14 cellular contexts compared by ENCODE assay signal in the genomic region with DNA sequence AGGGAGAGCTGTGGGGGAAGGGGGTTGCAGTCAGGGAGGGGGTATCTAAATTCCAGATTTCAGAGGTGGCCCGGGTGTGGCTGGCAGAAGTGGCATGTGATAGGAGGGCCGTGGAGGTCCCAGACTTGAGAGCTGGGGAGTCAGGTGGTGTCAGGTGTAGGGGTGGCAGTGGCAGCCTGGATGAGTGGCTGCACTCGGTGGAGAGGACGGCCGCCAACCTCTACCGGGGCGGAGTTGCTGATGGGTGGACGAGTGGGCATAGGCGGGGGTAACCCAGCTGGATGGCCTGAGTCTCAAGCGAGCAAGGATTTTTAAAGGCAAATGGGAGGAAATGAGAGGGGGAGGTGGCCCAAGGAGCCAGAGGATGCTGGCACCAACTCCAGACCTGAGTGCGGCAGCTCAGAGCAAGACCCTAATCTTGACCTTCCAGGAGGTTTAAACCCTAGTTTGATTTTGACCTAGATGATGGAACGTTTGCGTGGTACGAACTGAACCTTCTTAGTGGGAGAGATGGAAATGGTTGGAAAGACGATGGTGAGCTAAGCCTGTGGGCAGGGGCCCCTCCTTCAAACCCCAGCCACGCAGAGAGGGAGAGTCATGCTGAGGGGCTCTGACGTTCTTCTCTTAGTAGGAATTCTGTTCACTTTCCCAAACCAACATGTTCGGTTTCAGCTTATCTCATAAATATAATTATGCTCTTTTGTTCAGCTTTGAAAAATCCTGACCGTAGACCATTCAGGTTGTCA. TPM values are rescaled to one million over a fixed set of nuclear protein-coding genes. Genes with fewer than 3 reads are reported as not detected.
A peak's percentile ranks its signal among the peaks of the same experiment; 100 is the strongest.
DNase-seq lines count a peak whose midpoint lies in the region; ATAC-seq and TF ChIP-seq lines count a peak whose summit lies in the region.
"Had no signal": no experiment of that assay in that cellular context is flagged by ENCODE, and none has a peak within 500 bp of the region (broad histone marks: within the 10 kb centered on the region; RNA-seq: fewer than 3 reads in every experiment).

No MANE protein-coding gene starts in this region.

- H3K9me2 ChIP-seq in GM23248 (ENCODE audit: insufficient read depth), result no peaks in the 10 kb centered on the region

- H3K4me2 ChIP-seq in GM23248 (ENCODE audit: unreplicated experiment), result no peak overlapping the region
- H3K4me2 ChIP-seq: KMS-11 had no signal

- TF ChIP-seq CTCF in activated B cell treated with CpG ODN at 0.5 μM for 24 hours (IDR thresholded peaks at IDR 0.05), result no peak
- no peak for TF ChIP-seq CTCF in spleen (IDR thresholded peaks at IDR 0.05 in 8 of 11, conservative IDR thresholded peaks at IDR 0.05 in 3 of 11)
- TF ChIP-seq CTCF in GM13976 (IDR thresholded peaks at IDR 0.05; ENCODE audit: borderline replicate concordance, control extremely low read depth, extremely low read depth, insufficient read depth, missing control alignments), result no peak

- DNase-seq in GM23248 (no peak), activated B cell treated with CpG ODN at 0.5 μM for 24 hours (no peak), left ventricle myocardium superior (no peak), spleen (peak; percentile 71), GM19238 (ENCODE audit: insufficient read length, low spot score) (no peak), GM13976 (ENCODE audit: low spot score) (no peak), DMS 273 treated with DMSO at 0.1 percent for 48 hours (lab: John Stamatoyannopoulos, UW) (no peak)
- DNase-seq: NCI-H2107 had no signal

- H4K20me1 ChIP-seq in GM23248 (ENCODE audit: insufficient read depth), result no peaks in the 10 kb centered on the region

- H3K27ac ChIP-seq in GM23248 (peak overlapping the region; percentile 29; the same call in 1 of the 2 replicates), spleen (peak overlapping the region in 5 of 8 donors; percentile 2 to 58 (median 37))
- H3K27ac ChIP-seq: body of pancreas, KMS-11 had no signal

- WGBS in GM23248 (ENCODE audit: low coverage in 1 of 2, low lambda C conversion rate in 2 of 2, missing lambda C conversion rate in 2 of 2), 2 experiments, result 75 to 76% methylated on average over 19 of the region's 19 CpGs
- 73 to 82% (median 77%) methylated on average over 19 of the region's 19 CpGs for WGBS in spleen, 5 donors

- H3K9me3 Mint-ChIP-seq in activated B cell treated with CpG ODN at 0.5 μM for 24 hours, result no peaks in the 10 kb centered on the region
- H3K9me3 Mint-ChIP-seq: CD4-positive, CD25-positive, alpha-beta regulatory T cell; stimulated activated naive CD8-positive, alpha-beta T cell treated with anti-CD3 and anti-CD28 coated beads, Interleukin-15, amount 100 ng/mL, for 72 hours had no signal

- no peaks in the 10 kb centered on the region for H3K27me3 Mint-ChIP-seq in activated B cell treated with CpG ODN at 0.5 μM for 24 hours
- H3K27me3 Mint-ChIP-seq: activated CD4-positive, alpha-beta T cell treated with anti-CD3 and anti-CD28 coated beads for 36 hours; CD4-positive, CD25-positive, alpha-beta regulatory T cell; stimulated activated naive CD8-positive, alpha-beta T cell treated with anti-CD3 and anti-CD28 coated beads, Interleukin-15, amount 100 ng/mL, for 72 hours had no signal

- POLR2A ChIA-PET in activated B cell treated with CpG ODN at 0.5 μM for 24 hours (lab: Charles Lee), result interaction anchor here (0.6 to 2.3 kb wide), 8 partner anchors 19 to 141 kb away, joined by 3 to 14 read pairs (median 4); partner anchors contain the start of gene ULK4

- CTCF ChIA-PET in activated B cell treated with CpG ODN at 0.5 μM for 24 hours (lab: Charles Lee), result interaction anchor here (0.6 to 5.6 kb wide), 42 partner anchors 8 to 1788 kb away, joined by 3 to 59 read pairs (median 5); partner anchors contain the start of genes TRAK1 and ULK4

- H3K9me3 ChIP-seq in GM23248 (ENCODE audit: low read depth) (no peaks in the 10 kb centered on the region), spleen (no peaks in the 10 kb centered on the region)
- H3K9me3 ChIP-seq: body of pancreas had no signal

- H3K4me1 ChIP-seq in GM23248 (ENCODE audit: insufficient read depth) (peaks cover 57% of the 10 kb centered on the region), spleen (peaks cover 5 to 77% (median 50%) of the 10 kb centered on the region in 6 donors)

- no peak overlapping the region for H3K4me3 Mint-ChIP-seq in activated B cell treated with CpG ODN at 0.5 μM for 24 hours
- H3K4me3 Mint-ChIP-seq: activated CD4-positive, alpha-beta T cell treated with anti-CD3 and anti-CD28 coated beads for 36 hours; CD4-positive, CD25-positive, alpha-beta regulatory T cell; stimulated activated naive CD8-positive, alpha-beta T cell treated with anti-CD3 and anti-CD28 coated beads, Interleukin-15, amount 100 ng/mL, for 72 hours had no signal

- no peak for ATAC-seq in activated B cell treated with CpG ODN at 0.5 μM for 24 hours (ENCODE audit: low read depth)
- peak; percentile 10 for ATAC-seq in left ventricle myocardium superior
- no peak for ATAC-seq in HG02678 (IDR thresholded peaks at IDR 0.05; ENCODE audit: unreplicated experiment)

- peaks cover 57% of the 10 kb centered on the region for H3F3A ChIP-seq in GM23248 (ENCODE audit: insufficient read depth)

- in situ Hi-C loops in GM23248 (cut with MboI), result no loop called here
- in situ Hi-C loops in GM13976 (cut with MboI; ENCODE audit: low sequenced_read_pairs, unreplicated experiment), result loop anchor here (10.0 kb wide), 1 partner anchor 194 kb away; no protein-coding TSS in a partner anchor

- peaks cover 53% of the 10 kb centered on the region for H3K4me1 Mint-ChIP-seq in activated B cell treated with CpG ODN at 0.5 μM for 24 hours

- intact Hi-C loops in activated B cell treated with CpG ODN at 0.5 μM for 24 hours (cut with micrococcal nuclease) (loop anchor here (1.0 to 10.0 kb wide), 3 partner anchors 86 to 1774 kb away; no protein-coding TSS in a partner anchor), left ventricle myocardium superior (cut with micrococcal nuclease) (loop anchor here (10.0 kb wide), 1 partner anchor 84 kb away; no protein-coding TSS in a partner anchor), spleen (cut with DNase I; ENCODE audit: low total_unique reads) (loop anchor here (2.0 kb wide), 1 partner anchor 204 kb away; no protein-coding TSS in a partner anchor)

- H3K36me3 ChIP-seq in GM23248 (ENCODE audit: low read depth) (peaks cover 4% of the 10 kb centered on the region; the same call in 1 of the 2 replicates), spleen (peaks cover 0 to 21% (median 8%) of the 10 kb centered on the region in 6 donors)

- H3K9ac ChIP-seq in GM23248, result peak overlapping the region; percentile 58
- H3K9ac ChIP-seq: KMS-11 had no signal

- no peak overlapping the region for H3K4me3 ChIP-seq in GM23248
- no peak overlapping the region for H3K4me3 ChIP-seq in spleen
- H3K4me3 ChIP-seq: body of pancreas had no signal

- H3K27me3 ChIP-seq in GM23248 (replicated peaks; ENCODE audit: insufficient read depth) (no peaks in the 10 kb centered on the region), spleen (replicated peaks in 1 of 7) (no peaks in the 10 kb centered on the region)
- H3K27me3 ChIP-seq: body of pancreas had no signal

- peaks cover 81% of the 10 kb centered on the region for H3K79me2 ChIP-seq in GM23248 (ENCODE audit: insufficient read depth)

- H3K27ac Mint-ChIP-seq in activated B cell treated with CpG ODN at 0.5 μM for 24 hours, result peak overlapping the region; percentile 79
- H3K27ac Mint-ChIP-seq: activated CD4-positive, alpha-beta T cell treated with anti-CD3 and anti-CD28 coated beads for 36 hours had no signal

- no peak for TF ChIP-seq POLR2A in spleen (IDR thresholded peaks at IDR 0.05)

- H2AFZ ChIP-seq in GM23248, result no peak overlapping the region

- H3K36me3 Mint-ChIP-seq in activated B cell treated with CpG ODN at 0.5 μM for 24 hours (ENCODE audit: low read depth), result peaks cover 49% of the 10 kb centered on the region

RNA-seq across cellular contexts. Expression of gene TRAK1, which starts 8.0 kb away (rescaled TPM):
- 41.5 and 51.0 TPM in 2 replicates for total RNA-seq in GM23248 (2014; rRNA removed; shearing (Covaris generic))
- 13.6 and 13.7 TPM in 2 replicates for polyA plus RNA-seq in GM23248 (2016; fragmentation: Nextera tagmentation; extraction: Ambion mirVana)
- 54.5 and 58.4 TPM in 2 replicates for total RNA-seq in activated B cell treated with CpG ODN at 0.5 μM for 24 hours
- 323 TPM for total RNA-seq in left ventricle myocardium superior
- 10 to 100 TPM; 43.5 to 60.0 (median 49.0) TPM for total RNA-seq in spleen
- polyA plus RNA-seq in spleen, result 10 to 100 TPM; 15.4 to 20.0 (median 17.1) TPM
